Comparison of ENCODE assay signal across 1 cellular context in genomic region chr7:99835189-99835588, GRCh38.
TF ChIP-seq lines count a peak whose summit lies in the region.

No MANE protein-coding gene starts in this region.

TF ChIP-seq in K562, 482 proteins besides CTCF, POLR2A, EP300 and RAD21 (continued from another document and continues in another):
- peak in 1 of 2 experiments; percentile 86; a peak in 2 of 4 replicates for TF ChIP-seq MLLT1 (IDR thresholded peaks at IDR 0.05)
- TF ChIP-seq MLX (CRISPR knock-in tag; conservative IDR thresholded peaks at IDR 0.05): no peak
- TF ChIP-seq CBX3 (IDR thresholded peaks at IDR 0.05; ENCODE audit: borderline replicate concordance in 1 of 2, low read length in 2 of 2): peak in 1 of 2 experiments; percentile 86; a peak in 1 of 3 replicates
- no peak for TF ChIP-seq HOXB6 (CRISPR knock-in tag; IDR thresholded peaks at IDR 0.05; ENCODE audit: borderline replicate concordance)
- TF ChIP-seq CTBP1 (IDR thresholded peaks at IDR 0.05; ENCODE audit: borderline replicate concordance): peak; percentile 71; the same call in 1 of the 2 replicates
- TF ChIP-seq FOXM1 (IDR thresholded peaks at IDR 0.05; ENCODE audit: low read depth): peak; percentile 97
- no peak for TF ChIP-seq FOXM1 (CRISPR knock-in tag; IDR thresholded peaks at IDR 0.05; ENCODE audit: low read depth)
- no peak for TF ChIP-seq RBM39 (optimal IDR thresholded peaks at IDR 0.05; ENCODE audit: low read depth, low read length)
- no peak for TF ChIP-seq EWSR1 (IDR thresholded peaks at IDR 0.05; ENCODE audit: borderline replicate concordance, low read depth, partially characterized antibody)
- TF ChIP-seq JUN (IDR thresholded peaks at IDR 0.05; ENCODE audit: borderline replicate concordance, low read depth, low read length): peak; percentile 58; the same call in 1 of the 2 replicates
- no peak for TF ChIP-seq JUN (CRISPR knock-in tag; IDR thresholded peaks at IDR 0.05; ENCODE audit: borderline replicate concordance)
- no peak for TF ChIP-seq ZNF23 (CRISPR knock-in tag; IDR thresholded peaks at IDR 0.05)
- TF ChIP-seq ZFP36 (IDR thresholded peaks at IDR 0.05; ENCODE audit: low read depth, low read length, partially characterized antibody): no peak
- peak; percentile 79; the same call in 1 of the 2 replicates for TF ChIP-seq ZNF592 (IDR thresholded peaks at IDR 0.05)
- peak; percentile 66 for TF ChIP-seq ETV1 (tag; conservative IDR thresholded peaks at IDR 0.05; ENCODE audit: low read depth)
- TF ChIP-seq ZNF778 (CRISPR knock-in tag; IDR thresholded peaks at IDR 0.05): no peak
- peak; percentile 77 for TF ChIP-seq NUFIP1 (IDR thresholded peaks at IDR 0.05; ENCODE audit: partially characterized antibody)
- TF ChIP-seq SIX5 (IDR thresholded peaks at IDR 0.05; ENCODE audit: borderline replicate concordance in 1 of 2, insufficient read depth in 1 of 2, low read depth in 1 of 2, low read length in 2 of 2): no peak
- TF ChIP-seq MYC (IDR thresholded peaks at IDR 0.05; ENCODE audit: low read depth, low read length): peak; percentile 75
- no peak for TF ChIP-seq MYC (CRISPR knock-in tag; IDR thresholded peaks at IDR 0.05; ENCODE audit: borderline replicate concordance, low read depth)
- TF ChIP-seq SMARCA4 (IDR thresholded peaks at IDR 0.05): peak; percentile 98
- peak; percentile 97 for TF ChIP-seq KLF16 (IDR thresholded peaks at IDR 0.05)
- TF ChIP-seq HSF4 (CRISPR knock-in tag; IDR thresholded peaks at IDR 0.05; ENCODE audit: borderline replicate concordance): peak; percentile 57; the same call in 1 of the 2 replicates
- TF ChIP-seq SREBF1 (IDR thresholded peaks at IDR 0.05; ENCODE audit: borderline replicate concordance, low read depth, low read length): no peak
- peak; percentile 99 for TF ChIP-seq NCOR1 (IDR thresholded peaks at IDR 0.05)
- TF ChIP-seq SRSF7 (optimal IDR thresholded peaks at IDR 0.05; ENCODE audit: low read depth, low read length): no peak
- no peak for TF ChIP-seq BRD4 (IDR thresholded peaks at IDR 0.05)
- no peak for TF ChIP-seq PBX2 (CRISPR knock-in tag; IDR thresholded peaks at IDR 0.05; ENCODE audit: low read depth)
- TF ChIP-seq PBX2 (tag; conservative IDR thresholded peaks at IDR 0.05; ENCODE audit: low read depth): peak; percentile 78
- TF ChIP-seq KHSRP (IDR thresholded peaks at IDR 0.05): peak; percentile 88
- TF ChIP-seq ARID1B (IDR thresholded peaks at IDR 0.05): peak; percentile 99
- TF ChIP-seq KDM1A (IDR thresholded peaks at IDR 0.05): peak; percentile 96 to 97
- no peak for TF ChIP-seq RBM17 (IDR thresholded peaks at IDR 0.05; ENCODE audit: borderline replicate concordance, low read depth, low read length)
- peak; percentile 96 for TF ChIP-seq SMAD4 (CRISPR knock-in tag; conservative IDR thresholded peaks at IDR 0.05)
- TF ChIP-seq NR2C2 (CRISPR knock-in tag; IDR thresholded peaks at IDR 0.05): no peak
- TF ChIP-seq NR2C2 (tag; IDR thresholded peaks at IDR 0.05): no peak
- peak; percentile 62 for TF ChIP-seq MAFG (tag; conservative IDR thresholded peaks at IDR 0.05)
- TF ChIP-seq GATAD2B (IDR thresholded peaks at IDR 0.05; ENCODE audit: borderline replicate concordance): peak; percentile 16; the same call in 1 of the 2 replicates
- no peak for TF ChIP-seq ZNF316 (IDR thresholded peaks at IDR 0.05)
- peak; percentile 78; the same call in 1 of the 2 replicates for TF ChIP-seq ZNF24 (IDR thresholded peaks at IDR 0.05)
- TF ChIP-seq NBN (IDR thresholded peaks at IDR 0.05; ENCODE audit: low read depth): peak; percentile 92
- no peak for TF ChIP-seq ETS2 (tag; IDR thresholded peaks at IDR 0.05; ENCODE audit: borderline replicate concordance, poor library complexity, severe bottlenecking)
- no peak for TF ChIP-seq CCAR2 (IDR thresholded peaks at IDR 0.05; ENCODE audit: low read depth, low read length)
- no peak for TF ChIP-seq XRCC5 (IDR thresholded peaks at IDR 0.05; ENCODE audit: low read depth, low read length)
- peak; percentile 95 for TF ChIP-seq BRD9 (IDR thresholded peaks at IDR 0.05; ENCODE audit: low read depth, partially characterized antibody)
- TF ChIP-seq TBP (optimal IDR thresholded peaks at IDR 0.05; ENCODE audit: low read depth, low read length): peak; percentile 20
- TF ChIP-seq ZNF347 (CRISPR knock-in tag; IDR thresholded peaks at IDR 0.05; ENCODE audit: low read depth): no peak
- peak; percentile 83; the same call in 1 of the 2 replicates for TF ChIP-seq TARDBP (IDR thresholded peaks at IDR 0.05)
- TF ChIP-seq FOXJ2 (tag; IDR thresholded peaks at IDR 0.05): no peak
- TF ChIP-seq TFAP4 (CRISPR knock-in tag; IDR thresholded peaks at IDR 0.05; ENCODE audit: borderline replicate concordance): peak; percentile 18; the same call in 1 of the 2 replicates
- peak; percentile 96; the same call in 1 of the 2 replicates for TF ChIP-seq GATAD2A (IDR thresholded peaks at IDR 0.05)
- peak; percentile 86 for TF ChIP-seq HDAC3 (IDR thresholded peaks at IDR 0.05; ENCODE audit: borderline replicate concordance, partially characterized antibody)
- TF ChIP-seq JUNB (CRISPR knock-in tag; conservative IDR thresholded peaks at IDR 0.05): no peak
- TF ChIP-seq ZNF586 (CRISPR knock-in tag; conservative IDR thresholded peaks at IDR 0.05): no peak
- TF ChIP-seq ZNF766 (CRISPR knock-in tag; conservative IDR thresholded peaks at IDR 0.05): peak; percentile 84
- TF ChIP-seq ATF2 (CRISPR knock-in tag; IDR thresholded peaks at IDR 0.05): no peak
- TF ChIP-seq EHMT2 (IDR thresholded peaks at IDR 0.05): peak; percentile 92
- peak in 1 of 2 experiments; percentile 97; a peak in 2 of 4 replicates for TF ChIP-seq ZMIZ1 (IDR thresholded peaks at IDR 0.05; ENCODE audit: low read depth in 2 of 2, low read length in 2 of 2)
- peak; percentile 82 for TF ChIP-seq HMBOX1 (IDR thresholded peaks at IDR 0.05)
